ENCODE assay signal across 3 cellular contexts in genomic region chr4:7390906-7391636, GRCh38.
TF ChIP-seq lines count a peak whose summit lies in the region.

No MANE protein-coding gene starts in this region.

TF ChIP-seq in SK-N-SH, 30 proteins besides CTCF, POLR2A, EP300 and RAD21:
- TF ChIP-seq TCF12 (IDR thresholded peaks at IDR 0.05), result no peak
- TF ChIP-seq PBX3 (IDR thresholded peaks at IDR 0.05), result no peak
- TF ChIP-seq TEAD4 (IDR thresholded peaks at IDR 0.05; ENCODE audit: borderline replicate concordance, insufficient read depth), result no peak
- TF ChIP-seq RXRA (IDR thresholded peaks at IDR 0.05; ENCODE audit: borderline replicate concordance, low read depth), result no peak
- no peak for TF ChIP-seq REST (IDR thresholded peaks at IDR 0.05; ENCODE audit: low read depth, low read length)

TF ChIP-seq in SK-N-SH treated with all-trans-retinoic acid at 6 μM for 48 hours, 23 proteins besides CTCF, POLR2A, EP300 and RAD21:
- TF ChIP-seq TSHZ2 (CRISPR knock-in tag; IDR thresholded peaks at IDR 0.05) (no peak), CSRNP3 (CRISPR knock-in tag; IDR thresholded peaks at IDR 0.05) (no peak), ESRRG (CRISPR knock-in tag; IDR thresholded peaks at IDR 0.05) (no peak)

TF ChIP-seq in H1, 55 proteins besides CTCF, POLR2A, EP300 and RAD21:
- TF ChIP-seq GABPA (IDR thresholded peaks at IDR 0.05; ENCODE audit: borderline replicate concordance, insufficient read depth, low read length) (no peak), POLR2AphosphoS5 (IDR thresholded peaks at IDR 0.05; ENCODE audit: low read depth, low read length) (no peak), CHD2 (IDR thresholded peaks at IDR 0.05; ENCODE audit: low read length) (no peak), ATF2 (IDR thresholded peaks at IDR 0.05; ENCODE audit: low read length) (no peak), POU5F1 (IDR thresholded peaks at IDR 0.05; ENCODE audit: low read depth, low read length) (no peak), TBP (IDR thresholded peaks at IDR 0.05; ENCODE audit: low read depth, low read length) (no peak), NRF1 (IDR thresholded peaks at IDR 0.05; ENCODE audit: low read depth, low read length) (no peak), SIX5 (IDR thresholded peaks at IDR 0.05; ENCODE audit: low read depth, low read length) (no peak), SIN3A (conservative IDR thresholded peaks at IDR 0.05 in 1 of 2, IDR thresholded peaks at IDR 0.05 in 1 of 2; ENCODE audit: low read depth in 1 of 2, low read length in 2 of 2) (no peak), CREB1 (IDR thresholded peaks at IDR 0.05) (no peak), CBX8 (IDR thresholded peaks at IDR 0.05; ENCODE audit: borderline replicate concordance, low read depth, low read length) (no peak), TAF7 (optimal IDR thresholded peaks at IDR 0.05; ENCODE audit: borderline replicate concordance, low read depth, low read length) (no peak), JUN (IDR thresholded peaks at IDR 0.05; ENCODE audit: low read depth, low read length) (no peak), EZH2 (IDR thresholded peaks at IDR 0.05; ENCODE audit: low read depth, low read length, severe bottlenecking) (no peak), TCF12 (IDR thresholded peaks at IDR 0.05; ENCODE audit: low read depth, low read length) (no peak), CBX5 (IDR thresholded peaks at IDR 0.05; ENCODE audit: low read depth, low read length) (no peak), SUZ12 (IDR thresholded peaks at IDR 0.05; ENCODE audit: low read length) (no peak)
